Comparison of ENCODE assay signal across 11 cellular contexts in the genomic region with DNA sequence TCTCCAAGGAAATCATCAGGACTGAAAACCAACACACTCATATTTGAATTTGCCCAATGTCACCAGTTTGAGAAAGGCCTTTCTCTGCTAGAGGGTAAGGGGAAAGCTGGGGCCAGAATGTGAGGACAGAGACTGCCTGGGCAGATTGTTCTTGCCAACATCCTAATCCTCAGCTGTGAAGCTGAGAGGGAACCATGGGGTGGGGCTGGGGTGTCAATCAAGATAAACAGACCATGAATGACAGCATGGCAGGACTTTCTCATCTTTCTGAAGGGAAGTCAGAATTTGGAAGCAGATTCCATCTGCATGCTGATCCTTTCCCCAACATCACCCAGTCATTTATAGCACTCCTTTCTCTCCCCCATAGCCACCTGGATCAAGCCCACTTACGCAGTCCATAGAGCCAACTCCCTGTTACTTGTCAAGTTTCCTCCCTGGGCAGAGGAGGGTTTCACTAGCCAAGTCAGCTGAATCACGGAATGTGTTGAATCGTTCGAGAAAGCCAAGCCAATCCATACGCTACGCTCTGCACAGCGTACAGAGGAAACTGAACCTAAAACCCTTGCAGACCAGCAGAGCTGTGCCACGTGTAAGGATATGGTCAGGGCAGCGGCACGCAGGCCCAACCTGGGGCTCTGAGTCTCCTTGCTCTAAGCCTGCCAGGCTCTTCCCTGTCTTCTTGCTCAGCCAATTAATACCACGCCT.
A peak's percentile ranks its signal among the peaks of the same experiment; 100 is the strongest.
DNase-seq lines count a peak whose midpoint lies in the region; ATAC-seq and TF ChIP-seq lines count a peak whose summit lies in the region.
"Had no signal": no experiment of that assay in that cellular context is flagged by ENCODE, and none has a peak within 500 bp of the region (broad histone marks: within the 10 kb centered on the region; RNA-seq: fewer than 3 reads in every experiment).

No MANE protein-coding gene starts in this region.

- H3K4me3 ChIP-seq in choroid plexus epithelial cell (ENCODE audit: low read depth, low read length), result no peak overlapping the region
- H3K4me3 ChIP-seq: cardiac muscle cell had no signal

- ATAC-seq in GM19372 (IDR thresholded peaks at IDR 0.05; ENCODE audit: low read depth, unreplicated experiment) (peak; percentile 85), HG03045 (IDR thresholded peaks at IDR 0.05; ENCODE audit: unreplicated experiment) (peak; percentile 60)
- ATAC-seq: Panc1 had no signal

- TF ChIP-seq CTCF in choroid plexus epithelial cell (conservative IDR thresholded peaks at IDR 0.05; ENCODE audit: low read depth, low read length), result no peak

- DNase-seq in ELF-1 (ENCODE audit: low read depth, low spot score) (peak; percentile 20), choroid plexus epithelial cell (ENCODE audit: low read depth) (peak; percentile 17), NCI-H748 treated with DMSO at 0.1 percent for 48 hours (lab: John Stamatoyannopoulos, UW) (no peak), NCI-H1417 treated with DMSO at 0.1 percent for 48 hours (lab: John Stamatoyannopoulos, UW) (no peak), NCI-H146 treated with DMSO at 0.1 percent for 48 hours (lab: John Stamatoyannopoulos, UW; ENCODE audit: unreplicated experiment) (no peak), HuH-7 (ENCODE audit: low spot score) (no peak)
- DNase-seq: stimulated activated CD4-positive, alpha-beta T cell treated with anti-CD3 and anti-CD28 coated beads, Interleukin-4, amount 100 ng/mL, for 4 hours had no signal

Comparison
In these comparisons a context has a peak if more than half of its experiments do, and no peak if none do; other contexts are left out.
1. DNase-seq: peak in ELF-1 (single experiment) and choroid plexus epithelial cell (single experiment); none in NCI-H748 treated with DMSO at 0.1 percent for 48 hours (single experiment), NCI-H1417 treated with DMSO at 0.1 percent for 48 hours (single experiment), NCI-H146 treated with DMSO at 0.1 percent for 48 hours (single experiment) and HuH-7 (single experiment).